ENCODE assay signal across 8 cellular contexts in the genomic region with DNA sequence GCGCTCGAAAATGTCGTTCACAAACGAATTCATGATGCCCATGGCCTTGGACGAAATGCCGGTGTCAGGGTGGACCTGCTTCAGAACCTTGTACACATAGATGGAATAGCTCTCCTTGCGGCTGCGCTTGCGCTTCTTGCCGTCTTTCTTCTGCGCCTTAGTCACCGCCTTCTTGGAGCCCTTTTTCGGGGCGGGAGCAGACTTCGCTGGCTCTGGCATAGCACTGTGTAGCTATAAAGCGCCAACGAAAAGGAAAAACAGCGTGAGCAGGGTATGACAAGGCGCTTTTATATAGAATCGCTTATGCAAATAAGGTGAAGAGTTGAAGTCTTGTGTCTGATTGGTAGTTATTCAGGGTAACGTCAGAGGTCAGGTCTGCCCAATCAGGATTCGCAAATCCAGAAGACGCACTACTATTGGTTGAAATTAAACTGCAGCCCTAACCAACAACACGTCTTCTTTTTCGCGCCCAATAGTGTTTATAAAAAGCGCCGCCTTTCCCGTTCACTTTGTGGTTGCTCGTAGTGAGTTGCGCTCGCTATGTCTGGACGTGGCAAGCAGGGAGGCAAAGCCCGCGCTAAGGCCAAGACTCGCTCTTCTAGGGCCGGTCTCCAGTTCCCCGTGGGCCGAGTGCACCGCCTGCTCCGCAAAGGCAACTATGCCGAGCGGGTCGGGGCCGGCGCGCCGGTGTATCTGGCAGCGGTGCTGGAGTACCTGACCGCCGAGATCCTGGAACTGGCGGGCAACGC.
DNase-seq lines count a peak whose midpoint lies in the region; ATAC-seq and TF ChIP-seq lines count a peak whose summit lies in the region.

No MANE protein-coding gene starts in this region.

- in situ Hi-C loops in SK-MEL-5 (cut with HindIII; ENCODE audit: low pct_unique_long_range_greater_than_20kb, low sequenced_read_pairs), result no loop called here

- H3K4me3 ChIP-seq in NB4 (ENCODE audit: low read depth, low read length), result peak overlapping the region; percentile 81
- H3K4me3 ChIP-seq in thyroid gland (replicated peaks in 1 of 3), result peak overlapping the region in 2 of 3 donors; percentile 9 to 44

- no peak for TF ChIP-seq CTCF in NB4 (IDR thresholded peaks at IDR 0.05; ENCODE audit: low read depth, low read length)
- TF ChIP-seq CTCF in osteocyte (IDR thresholded peaks at IDR 0.05), result no peak
- no peak for TF ChIP-seq CTCF in thyroid gland (IDR thresholded peaks at IDR 0.05)

- no peaks in the 10 kb centered on the region for H3K27me3 ChIP-seq in thyroid gland

- peaks cover 39% of the 10 kb centered on the region for H3K4me1 Mint-ChIP-seq in osteocyte (ENCODE audit: unreplicated experiment)

- no peak overlapping the region for H3K4me3 Mint-ChIP-seq in osteocyte (ENCODE audit: unreplicated experiment)

- H3K27ac ChIP-seq in thyroid gland, result peak overlapping the region; percentile 53 to 90 (median 77)

- TF ChIP-seq POLR2A in NB4 (IDR thresholded peaks at IDR 0.05; ENCODE audit: extremely low read depth, insufficient read length) (peak; percentile 97), thyroid gland (IDR thresholded peaks at IDR 0.05) (peak; percentile 80 to 96)

- no peaks in the 10 kb centered on the region for H3K9me3 ChIP-seq in thyroid gland

- 2% methylated on average over 35 to 43 of the region's 53 CpGs for WGBS in thyroid gland, 2 donors

- no peaks in the 10 kb centered on the region for H3K9me3 Mint-ChIP-seq in osteocyte (ENCODE audit: unreplicated experiment)

- DNase-seq in GM04504 (ENCODE audit: low read depth) (peak; percentile 99), NB4 (ENCODE audit: low read depth) (peak; percentile 100), SK-MEL-5 (ENCODE audit: low read depth, low spot score) (peak; percentile 100), Right ventricle myocardium inferior (ENCODE audit: missing footprints) (peak; percentile 87), osteocyte (ENCODE audit: extremely low spot score, unreplicated experiment) (peak; percentile 95), thyroid gland (peak; percentile 79 to 81)
- peak; percentile 84 for DNase-seq in activated naive CD4-positive, alpha-beta T cell treated with anti-CD3 and anti-CD28 coated beads, Interleukin-2, amount 50 U/mL, for 16 hours

- H3K4me1 ChIP-seq in thyroid gland, result peaks cover 11 to 14% of the 10 kb centered on the region in 2 donors

- no peaks in the 10 kb centered on the region for H3K27me3 Mint-ChIP-seq in osteocyte (ENCODE audit: unreplicated experiment)

- H3K36me3 ChIP-seq in thyroid gland, result no peaks in the 10 kb centered on the region

- no peak overlapping the region for H3K27ac Mint-ChIP-seq in osteocyte (ENCODE audit: unreplicated experiment)

- H3K36me3 Mint-ChIP-seq in osteocyte (ENCODE audit: unreplicated experiment), result peaks cover 2% of the 10 kb centered on the region

- peak; percentile 82 for ATAC-seq in HG02571 (IDR thresholded peaks at IDR 0.05; ENCODE audit: unreplicated experiment)
- ATAC-seq in Right ventricle myocardium inferior, result peak; percentile 96

- intact Hi-C loops in Right ventricle myocardium inferior (cut with DNase I) (loop anchor here (2.0 to 5.0 kb wide), 3 partner anchors 14 to 975 kb away; a partner anchor contains a TSS), thyroid gland (cut with DNase I) (no loop called here)

Comparison
In these comparisons a context has a peak if more than half of its experiments do, and no peak if none do; other contexts are left out.
1. Peak in every context shown above with its lines: DNase-seq, ATAC-seq, H3K4me3 ChIP-seq and H3K27ac ChIP-seq.